In the genomic region with DNA sequence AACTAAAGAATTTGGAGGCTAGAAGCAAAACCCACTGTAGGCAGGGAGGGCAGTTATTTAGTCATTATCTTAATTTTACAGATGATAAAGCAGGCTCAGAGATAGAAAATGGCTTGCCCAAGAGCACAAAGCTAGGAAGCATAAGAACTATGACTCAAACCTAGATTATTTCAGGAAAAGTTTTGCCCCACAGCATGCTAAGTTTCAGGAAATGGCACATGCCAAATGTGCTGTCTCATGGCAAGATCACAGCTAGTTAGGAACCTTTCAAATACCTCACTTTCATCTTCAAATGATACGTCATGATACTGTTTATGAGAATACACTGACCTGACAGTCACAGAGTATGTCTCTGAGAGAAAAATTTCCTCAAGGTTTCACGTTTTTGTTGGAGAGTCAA, we compare ENCODE assay signal across 17 cellular contexts.
DNase-seq lines count a peak whose midpoint lies in the region; ATAC-seq, FAIRE-seq and TF ChIP-seq lines count a peak whose summit lies in the region.
"Had no signal": no experiment of that assay in that cellular context is flagged by ENCODE, and none has a peak within 500 bp of the region (broad histone marks: within the 10 kb centered on the region; RNA-seq: fewer than 3 reads in every experiment).

No MANE protein-coding gene starts in this region.

- H3K4me2 ChIP-seq in HepG2 (ENCODE audit: low read depth, low read length) (no peak overlapping the region), PC-3 (ENCODE audit: low read length) (no peak overlapping the region), osteoblast (ENCODE audit: insufficient read depth, low read length) (no peak overlapping the region)
- H3K4me2 ChIP-seq: BLaER1 treated with 17β-estradiol and CSF1 and Interleukin-3, amounts not matched to agents 10 nM and 100 nM had no signal

- no peak overlapping the region for H3K4me3 ChIP-seq in HepG2 (replicated peaks in 1 of 3; ENCODE audit: insufficient read depth in 1 of 3, low read depth in 2 of 3, low read length in 3 of 3)
- H3K4me3 ChIP-seq in right lobe of liver: no peak overlapping the region
- H3K4me3 ChIP-seq in PC-3 (ENCODE audit: low read length): no peak overlapping the region
- H3K4me3 ChIP-seq in epithelial cell of esophagus (ENCODE audit: low read length): no peak overlapping the region
- no peak overlapping the region for H3K4me3 ChIP-seq in osteoblast (ENCODE audit: insufficient read depth, low read length)
- H3K4me3 ChIP-seq: BLaER1 treated with 17β-estradiol and CSF1 and Interleukin-3, amounts not matched to agents 10 nM and 100 nM; GM12878; GM23248 had no signal

- H3K27ac Mint-ChIP-seq in glutamatergic neuron (ENCODE audit: unreplicated experiment): no peak overlapping the region
- H3K27ac Mint-ChIP-seq in stimulated activated naive B cell treated with anti-CD40 and anti-IgM and Interleukin-4, amounts not matched to agents 10 μg/mL and 1 μg/mL and 100 μg/mL, for 72 hours: no peak overlapping the region
- H3K27ac Mint-ChIP-seq: CD4-positive, CD25-positive, alpha-beta regulatory T cell had no signal

- FAIRE-seq in HepG2 (lab: Jason Lieb, UNC): no peak
- FAIRE-seq: GM12878, GM18507, H54 had no signal

- 7% methylated on average over 2 of the region's 2 CpGs for WGBS in HepG2 (ENCODE audit: low lambda C conversion rate)
- 50% methylated on average over 2 of the region's 2 CpGs for WGBS in right lobe of liver (ENCODE audit: insufficient coverage, low coverage, low lambda C conversion rate, missing lambda C conversion rate)

- no peak overlapping the region for H3K9ac ChIP-seq in HepG2 (ENCODE audit: insufficient read depth, low read depth, low read length)
- H3K9ac ChIP-seq in PC-3 (ENCODE audit: low read length): no peak overlapping the region
- H3K9ac ChIP-seq: BLaER1 treated with 17β-estradiol and CSF1 and Interleukin-3, amounts not matched to agents 10 nM and 100 nM; GM23248 had no signal

- no peaks in the 10 kb centered on the region for H3K79me2 ChIP-seq in HepG2 (ENCODE audit: insufficient read depth, low read length)
- H3K79me2 ChIP-seq in PC-3 (ENCODE audit: low read length): no peaks in the 10 kb centered on the region
- no peaks in the 10 kb centered on the region for H3K79me2 ChIP-seq in osteoblast (ENCODE audit: insufficient read depth, low read length)

- in situ Hi-C loops in HepG2 (cut with HindIII; ENCODE audit: extremely low pct_ligation_motif_present, low pct_unique_long_range_greater_than_20kb): no loop called here

- peaks cover 2% of the 10 kb centered on the region for H3K9me3 Mint-ChIP-seq in glutamatergic neuron (ENCODE audit: unreplicated experiment)
- H3K9me3 Mint-ChIP-seq in stimulated activated naive B cell treated with anti-CD40 and anti-IgM and Interleukin-4, amounts not matched to agents 10 μg/mL and 1 μg/mL and 100 μg/mL, for 72 hours: peaks cover 1 to 6% of the 10 kb centered on the region in 2 donors

- peaks cover 9% of the 10 kb centered on the region for H3K9me3 ChIP-seq in HepG2 (ENCODE audit: low read length)
- no peaks in the 10 kb centered on the region for H3K9me3 ChIP-seq in right lobe of liver
- no peaks in the 10 kb centered on the region for H3K9me3 ChIP-seq in PC-3 (ENCODE audit: low read length)
- H3K9me3 ChIP-seq in osteoblast (ENCODE audit: low read depth, low read length): peaks cover 2% of the 10 kb centered on the region

- TF ChIP-seq POLR2A in HepG2 (IDR thresholded peaks at IDR 0.05; ENCODE audit: insufficient read depth in 1 of 2, low read depth in 2 of 2, low read length in 2 of 2): no peak
- no peak for TF ChIP-seq POLR2A in right lobe of liver (IDR thresholded peaks at IDR 0.05)

- intact Hi-C loops in HepG2 (cut with micrococcal nuclease; ENCODE audit: unreplicated experiment): no loop called here
- intact Hi-C loops in right lobe of liver (cut with DNase I): no loop called here
- intact Hi-C loops in PC-3 (cut with micrococcal nuclease): loop anchor here (5.0 to 10.0 kb wide), 2 partner anchors 86 to 146 kb away; a partner anchor contains a TSS

- no peak overlapping the region for H2AFZ ChIP-seq in HepG2 (ENCODE audit: low read length)
- H2AFZ ChIP-seq in PC-3 (ENCODE audit: low read length): no peak overlapping the region
- H2AFZ ChIP-seq in osteoblast (ENCODE audit: low read length): no peak overlapping the region
- H2AFZ ChIP-seq: GM23248 had no signal

- H3K9me2 ChIP-seq in PC-3 (replicated peaks; ENCODE audit: low read length): no peaks in the 10 kb centered on the region

- H3K4me3 Mint-ChIP-seq in glutamatergic neuron (ENCODE audit: unreplicated experiment): no peak overlapping the region
- no peak overlapping the region for H3K4me3 Mint-ChIP-seq in stimulated activated naive B cell treated with anti-CD40 and anti-IgM and Interleukin-4, amounts not matched to agents 10 μg/mL and 1 μg/mL and 100 μg/mL, for 72 hours
- H3K4me3 Mint-ChIP-seq: CD4-positive, CD25-positive, alpha-beta regulatory T cell had no signal

- H3K36me3 Mint-ChIP-seq in glutamatergic neuron (ENCODE audit: unreplicated experiment): no peaks in the 10 kb centered on the region
- H3K36me3 Mint-ChIP-seq in stimulated activated naive B cell treated with anti-CD40 and anti-IgM and Interleukin-4, amounts not matched to agents 10 μg/mL and 1 μg/mL and 100 μg/mL, for 72 hours: no peaks in the 10 kb centered on the region
- H3K36me3 Mint-ChIP-seq: CD4-positive, CD25-positive, alpha-beta regulatory T cell had no signal

- POLR2A ChIA-PET in HepG2 (lab: Yijun Ruan, JAX) (no interaction called here), PC-3 (lab: Charles Lee; ENCODE audit: unreplicated experiment) (no interaction called here)

- no peaks in the 10 kb centered on the region for H3K4me1 ChIP-seq in HepG2 (ENCODE audit: insufficient read depth, low read length)
- no peaks in the 10 kb centered on the region for H3K4me1 ChIP-seq in right lobe of liver
- H3K4me1 ChIP-seq in PC-3 (ENCODE audit: insufficient read depth, low read length): peaks cover 14% of the 10 kb centered on the region
- H3K4me1 ChIP-seq in osteoblast (ENCODE audit: insufficient read depth, low read length): no peaks in the 10 kb centered on the region
- H3K4me1 ChIP-seq: BLaER1 treated with 17β-estradiol and CSF1 and Interleukin-3, amounts not matched to agents 10 nM and 100 nM had no signal

- no peak for TF ChIP-seq EP300 in HepG2 (IDR thresholded peaks at IDR 0.05; ENCODE audit: low read depth in 2 of 2, low read length in 2 of 2)
- TF ChIP-seq EP300 in HepG2 (CRISPR knock-in tag; IDR thresholded peaks at IDR 0.05; ENCODE audit: borderline replicate concordance): no peak

- no peaks in the 10 kb centered on the region for H3K4me1 Mint-ChIP-seq in glutamatergic neuron (ENCODE audit: low read depth, unreplicated experiment)
- no peaks in the 10 kb centered on the region for H3K4me1 Mint-ChIP-seq in stimulated activated naive B cell treated with anti-CD40 and anti-IgM and Interleukin-4, amounts not matched to agents 10 μg/mL and 1 μg/mL and 100 μg/mL, for 72 hours
- H3K4me1 Mint-ChIP-seq: CD4-positive, CD25-positive, alpha-beta regulatory T cell had no signal

- H3K27me3 Mint-ChIP-seq in glutamatergic neuron (ENCODE audit: unreplicated experiment): no peaks in the 10 kb centered on the region
- H3K27me3 Mint-ChIP-seq in stimulated activated naive B cell treated with anti-CD40 and anti-IgM and Interleukin-4, amounts not matched to agents 10 μg/mL and 1 μg/mL and 100 μg/mL, for 72 hours: no peaks in the 10 kb centered on the region
- H3K27me3 Mint-ChIP-seq: CD4-positive, CD25-positive, alpha-beta regulatory T cell had no signal

- H3K27me3 ChIP-seq in HepG2 (ENCODE audit: control insufficient read depth in 1 of 2, insufficient read depth in 2 of 2, low read length in 2 of 2) (no peaks in the 10 kb centered on the region), right lobe of liver (no peaks in the 10 kb centered on the region), PC-3 (ENCODE audit: low read length) (no peaks in the 10 kb centered on the region), osteoblast (ENCODE audit: insufficient read depth, low read length) (no peaks in the 10 kb centered on the region)

- no peak for ATAC-seq in HepG2
- ATAC-seq in right lobe of liver: no peak
- ATAC-seq in PC-3: no peak
- no peak for ATAC-seq in stimulated activated naive B cell treated with anti-CD40 and anti-IgM and Interleukin-4, amounts not matched to agents 10 μg/mL and 1 μg/mL and 100 μg/mL, for 72 hours (replicated peaks)
- ATAC-seq: GM12878 had no signal

- TF ChIP-seq RAD21 in HepG2 (CRISPR knock-in tag; IDR thresholded peaks at IDR 0.05): no peak

- H3K27ac ChIP-seq in HepG2 (ENCODE audit: extremely low read length, insufficient read depth, low read length) (no peak overlapping the region), right lobe of liver (no peak overlapping the region), PC-3 (ENCODE audit: low read length) (no peak overlapping the region; the same call in 1 of the 2 replicates), osteoblast (ENCODE audit: low read depth, low read length) (no peak overlapping the region)
- H3K27ac ChIP-seq: BLaER1 treated with 17β-estradiol and CSF1 and Interleukin-3, amounts not matched to agents 10 nM and 100 nM; GM23248 had no signal

- TF ChIP-seq CTCF in HepG2 (CRISPR knock-in tag; IDR thresholded peaks at IDR 0.05) (no peak), right lobe of liver (IDR thresholded peaks at IDR 0.05) (no peak), PC-3 (conservative IDR thresholded peaks at IDR 0.05; ENCODE audit: low read depth, low read length) (no peak), epithelial cell of esophagus (IDR thresholded peaks at IDR 0.05; ENCODE audit: insufficient read depth, low read depth, low read length, missing control alignments) (no peak), glutamatergic neuron (IDR thresholded peaks at IDR 0.05; ENCODE audit: partially characterized antibody, unreplicated experiment) (no peak), osteoblast (IDR thresholded peaks at IDR 0.05; ENCODE audit: extremely low read depth, low read depth, low read length) (no peak)

- no peaks in the 10 kb centered on the region for H4K20me1 ChIP-seq in HepG2 (ENCODE audit: insufficient read depth, low read length)
- no peaks in the 10 kb centered on the region for H4K20me1 ChIP-seq in PC-3 (ENCODE audit: low read length)
- H4K20me1 ChIP-seq in osteoblast (ENCODE audit: insufficient read depth, low read length): no peaks in the 10 kb centered on the region
- H4K20me1 ChIP-seq: BLaER1 treated with 17β-estradiol and CSF1 and Interleukin-3, amounts not matched to agents 10 nM and 100 nM had no signal

- H3F3A ChIP-seq in PC-3 (ENCODE audit: low read length, unreplicated experiment): no peaks in the 10 kb centered on the region

- DNase-seq in HepG2 (ENCODE audit: low spot score): no peak
- DNase-seq in right lobe of liver: no peak
- peak; percentile 39 for DNase-seq in PC-3
- peak; percentile 41 for DNase-seq in epithelial cell of esophagus (ENCODE audit: low read depth)
- peak; percentile 26 for DNase-seq in kidney tubule cell (ENCODE audit: low spot score)
- DNase-seq in glutamatergic neuron: no peak
- no peak for DNase-seq in stimulated activated naive B cell treated with anti-CD40 and anti-IgM and Interleukin-4, amounts not matched to agents 10 μg/mL and 1 μg/mL and 100 μg/mL, for 72 hours
- DNase-seq in osteoblast (ENCODE audit: insufficient read length, low spot score, missing footprints): no peak
- DNase-seq: 8988T; ACHN; CD4-positive, CD25-positive, alpha-beta regulatory T cell; DMS53; GM23248 had no signal

- CTCF ChIA-PET in HepG2 (lab: Yijun Ruan, JAX; ENCODE audit: low intra/inter-chr PET ratio, low total read pairs): no interaction called here
- CTCF ChIA-PET in PC-3 (lab: Charles Lee): no interaction called here

- no peaks in the 10 kb centered on the region for H3K36me3 ChIP-seq in HepG2 (replicated peaks in 1 of 2; ENCODE audit: control insufficient read depth in 1 of 2, insufficient read depth in 2 of 2, low read length in 2 of 2)
- H3K36me3 ChIP-seq in right lobe of liver: no peaks in the 10 kb centered on the region
- H3K36me3 ChIP-seq in PC-3 (ENCODE audit: low read depth, low read length): no peaks in the 10 kb centered on the region; the same call in 1 of the 2 replicates
- no peaks in the 10 kb centered on the region for H3K36me3 ChIP-seq in osteoblast (ENCODE audit: insufficient read depth, low read length)
- H3K36me3 ChIP-seq: BLaER1 treated with 17β-estradiol and CSF1 and Interleukin-3, amounts not matched to agents 10 nM and 100 nM had no signal

- BruUV-seq in HepG2 (replicated peaks; lab: Mats Ljungman, UMichigan): no TSS peak
- no TSS peak for BruUV-seq in PC-3 (replicated peaks; lab: Mats Ljungman, UMichigan)

Comparison
In these comparisons a context has a peak if more than half of its experiments do, and no peak if none do; other contexts are left out.
1. DNase-seq: peak in PC-3 (single experiment), epithelial cell of esophagus (single experiment) and kidney tubule cell (single experiment); none in HepG2 (single experiment), right lobe of liver (0 of 3), glutamatergic neuron (single experiment), stimulated activated naive B cell treated with anti-CD40 and anti-IgM and Interleukin-4, amounts not matched to agents 10 μg/mL and 1 μg/mL and 100 μg/mL, for 72 hours (single experiment) and osteoblast (single experiment).